ENCODE assay signal across 11 cellular contexts in genomic region chr7:70347880-70348279, GRCh38.
DNase-seq lines count a peak whose midpoint lies in the region; ATAC-seq and TF ChIP-seq lines count a peak whose summit lies in the region.
"Had no signal": no experiment of that assay in that cellular context is flagged by ENCODE, and none has a peak within 500 bp of the region (broad histone marks: within the 10 kb centered on the region; RNA-seq: fewer than 3 reads in every experiment).

No MANE protein-coding gene starts in this region.

- no peaks in the 10 kb centered on the region for H3K27me3 ChIP-seq in uterus
- H3K27me3 ChIP-seq: SJCRH30 had no signal

- no peak overlapping the region for H3K27ac ChIP-seq in uterus
- H3K27ac ChIP-seq: SJCRH30 had no signal

- TF ChIP-seq CTCF in GM12865 (IDR thresholded peaks at IDR 0.05; ENCODE audit: insufficient read depth, low read depth, low read length, missing control alignments), result no peak
- no peak for TF ChIP-seq CTCF in uterus (IDR thresholded peaks at IDR 0.05)

- intact Hi-C loops in uterus (cut with DNase I; ENCODE audit: low total_unique reads), result no loop called here

- no peaks in the 10 kb centered on the region for H3K9me3 ChIP-seq in uterus
- H3K9me3 ChIP-seq: SJCRH30 had no signal

- TF ChIP-seq POLR2A in uterus (IDR thresholded peaks at IDR 0.05), result no peak

- DNase-seq in GM12865 (ENCODE audit: low read depth) (peak; percentile 73), uterus (no peak), SKM-1 (lab: John Stamatoyannopoulos, UW; ENCODE audit: unreplicated experiment) (no peak), NCI-H510A treated with DMSO at 0.1 percent for 48 hours (lab: John Stamatoyannopoulos, UW) (no peak), HK-2 (ENCODE audit: unreplicated experiment) (no peak)
- DNase-seq: activated effector memory CD4-positive, alpha-beta T cell treated with anti-CD3 and anti-CD28 coated beads, Interleukin-2, amount 50 U/mL, for 16 hours; SJCRH30 had no signal

- no peak overlapping the region for H3K4me3 ChIP-seq in GM12865 (ENCODE audit: low read depth, low read length)
- no peak overlapping the region for H3K4me3 ChIP-seq in uterus
- H3K4me3 ChIP-seq: SJCRH30, smooth muscle cell had no signal

- H3K4me1 ChIP-seq in uterus, result no peaks in the 10 kb centered on the region

- H3K36me3 ChIP-seq in uterus, result no peaks in the 10 kb centered on the region
- H3K36me3 ChIP-seq: SJCRH30 had no signal

- ATAC-seq in GM19351 (IDR thresholded peaks at IDR 0.05; ENCODE audit: unreplicated experiment) (peak; percentile 99), HG02678 (IDR thresholded peaks at IDR 0.05; ENCODE audit: unreplicated experiment) (peak; percentile 90), HG03439 (IDR thresholded peaks at IDR 0.05; ENCODE audit: unreplicated experiment) (peak; percentile 82)
